Comparison of ENCODE assay signal across 8 cellular contexts in genomic region chr19:47280183-47280797, GRCh38. TPM values are rescaled to one million over a fixed set of nuclear protein-coding genes. Genes with fewer than 3 reads are reported as not detected.
DNase-seq lines count a peak whose midpoint lies in the region; ATAC-seq and TF ChIP-seq lines count a peak whose summit lies in the region.

No MANE protein-coding gene starts in this region.

- H3K4me3 ChIP-seq in heart right ventricle (no peak overlapping the region), WI38 (ENCODE audit: low read depth, low read length) (no peak overlapping the region), smooth muscle cell (no peak overlapping the region)

- H3K4me2 ChIP-seq in smooth muscle cell = no peak overlapping the region

- no peaks in the 10 kb centered on the region for H3K9me3 ChIP-seq in heart right ventricle
- H3K9me3 ChIP-seq in smooth muscle cell (replicated peaks; ENCODE audit: low read depth) = no peaks in the 10 kb centered on the region

- WGBS in heart right ventricle, 2 donors = 87 to 93% methylated on average over 13 of the region's 13 CpGs
- WGBS in smooth muscle cell (ENCODE audit: low lambda C conversion rate) = 86% methylated on average over 13 of the region's 13 CpGs

- H3K27ac ChIP-seq in heart right ventricle = no peak overlapping the region
- H3K27ac ChIP-seq in smooth muscle cell (ENCODE audit: low read depth) = no peak overlapping the region

- H3K4me1 ChIP-seq in heart right ventricle = peaks cover 4 to 49% (median 26%) of the 10 kb centered on the region in 9 donors
- H3K4me1 ChIP-seq in smooth muscle cell (ENCODE audit: low read depth) = peaks cover 5% of the 10 kb centered on the region

- no peak overlapping the region for H2AFZ ChIP-seq in smooth muscle cell (ENCODE audit: low read depth)

- intact Hi-C loops in heart right ventricle (cut with DNase I) (loop anchor here in 2 of 10 donors (10.0 kb wide), 1 partner anchor 425 kb away; no protein-coding TSS in a partner anchor), Right ventricle myocardium superior (cut with DNase I) (no loop called here)

- peak in 7 of 9 donors; percentile 20 to 46 (median 30) for TF ChIP-seq CTCF in heart right ventricle (IDR thresholded peaks at IDR 0.05)
- TF ChIP-seq CTCF in WI38 (IDR thresholded peaks at IDR 0.05; ENCODE audit: low read depth, low read length) = peak; percentile 47
- TF ChIP-seq CTCF in smooth muscle cell (IDR thresholded peaks at IDR 0.05; ENCODE audit: borderline replicate concordance, insufficient read depth, poor library complexity, severe bottlenecking) = peak; percentile 33

- peaks cover 0 to 4% (median 0%) of the 10 kb centered on the region in 9 donors for H3K36me3 ChIP-seq in heart right ventricle
- no peaks in the 10 kb centered on the region for H3K36me3 ChIP-seq in smooth muscle cell (ENCODE audit: low read depth)

- H3K27me3 ChIP-seq in heart right ventricle (no peaks in the 10 kb centered on the region), smooth muscle cell (ENCODE audit: low read depth) (no peaks in the 10 kb centered on the region)

- H3K9ac ChIP-seq in smooth muscle cell (ENCODE audit: low read depth) = no peak overlapping the region

- peaks cover 9% of the 10 kb centered on the region for H3F3A ChIP-seq in smooth muscle cell (ENCODE audit: low read depth)

- H4K20me1 ChIP-seq in smooth muscle cell (ENCODE audit: low read depth) = peaks cover 10% of the 10 kb centered on the region

- no peaks in the 10 kb centered on the region for H3K79me2 ChIP-seq in smooth muscle cell (ENCODE audit: low read depth)

- ATAC-seq in heart right ventricle = no peak
- ATAC-seq in Right ventricle myocardium superior (ENCODE audit: poor library complexity) = no peak
- no peak for ATAC-seq in GM21381 (IDR thresholded peaks at IDR 0.05; ENCODE audit: unreplicated experiment)
- ATAC-seq in GM19395 (IDR thresholded peaks at IDR 0.05; ENCODE audit: unreplicated experiment) = no peak

- DNase-seq in heart right ventricle = no peak
- no peak for DNase-seq in Right ventricle myocardium superior
- DNase-seq in effector CD4-positive, alpha-beta T cell = peak; percentile 49
- no peak for DNase-seq in smooth muscle cell (lab: John Stamatoyannopoulos, UW; ENCODE audit: unreplicated experiment)
- no peak for DNase-seq in GDM1 (lab: John Stamatoyannopoulos, UW)

RNA-seq across cellular contexts. Expression of gene INAFM1, which starts 5.6 kb away (rescaled TPM):
- 10 to 100 TPM in 8 of 10 donors, 1 to 10 TPM in 2; 9.2 to 14.2 (median 11.6) TPM for total RNA-seq in heart right ventricle
- 10 to 100 TPM; 13.7 to 16.4 TPM for polyA plus RNA-seq in heart right ventricle
- 10.4 TPM for total RNA-seq in Right ventricle myocardium superior
- total RNA-seq in smooth muscle cell = 7.2 and 8.0 TPM in 2 replicates
- 29.7 and 31.5 TPM in 2 replicates for polyA plus RNA-seq in smooth muscle cell

RNA-seq across cellular contexts. Expression of gene CCDC9, which starts 24.0 kb away (rescaled TPM):
- total RNA-seq in heart right ventricle (10 to 100 TPM; 14.2 to 28.7 (median 17.4) TPM), Right ventricle myocardium superior (16.3 TPM), smooth muscle cell (4.7 and 6.4 TPM in 2 replicates)
- polyA plus RNA-seq in heart right ventricle (10 to 100 TPM; 15.8 to 31.1 TPM), smooth muscle cell (12.7 and 29.5 TPM in 2 replicates)

RNA-seq across cellular contexts. Expression of gene C5AR1, which starts 29.4 kb away (rescaled TPM):
- total RNA-seq in heart right ventricle (10 to 100 TPM in 3 of 10 donors, 1 to 10 TPM in 7; 4.5 to 18.6 (median 6.9) TPM), Right ventricle myocardium superior (3.4 TPM), smooth muscle cell (0.49 and 1.6 TPM in 2 replicates)
- polyA plus RNA-seq in heart right ventricle (1 to 10 TPM; 1.7 to 5.4 TPM), smooth muscle cell (0.48 and 1.1 TPM in 2 replicates)

RNA-seq across cellular contexts. Expression of gene BBC3, which starts 49.3 kb away (rescaled TPM):
- total RNA-seq in heart right ventricle = 1 to 10 TPM; 2.4 to 5.5 (median 3.5) TPM
- 1 to 10 TPM; 4.1 to 6.0 TPM for polyA plus RNA-seq in heart right ventricle
- 3.8 TPM for total RNA-seq in Right ventricle myocardium superior
- total RNA-seq in smooth muscle cell = 8.2 and 10.2 TPM in 2 replicates
- 28.2 and 29.9 TPM in 2 replicates for polyA plus RNA-seq in smooth muscle cell

RNA-seq across cellular contexts. Expression of gene C5AR2, which starts 51.7 kb away (rescaled TPM):
- 1 to 10 TPM in 3 of 10 donors, under 1 TPM in 7; 0.28 to 2.3 (median 0.59) TPM for total RNA-seq in heart right ventricle
- under 1 TPM; 0.22 to 0.51 TPM for polyA plus RNA-seq in heart right ventricle
- total RNA-seq in Right ventricle myocardium superior = 0.78 TPM
- total RNA-seq in smooth muscle cell = 0.09 and 0.49 TPM in 2 replicates
- not detected in 2 replicates for polyA plus RNA-seq in smooth muscle cell
